1 cellular context compared by ENCODE assay signal in the genomic region with DNA sequence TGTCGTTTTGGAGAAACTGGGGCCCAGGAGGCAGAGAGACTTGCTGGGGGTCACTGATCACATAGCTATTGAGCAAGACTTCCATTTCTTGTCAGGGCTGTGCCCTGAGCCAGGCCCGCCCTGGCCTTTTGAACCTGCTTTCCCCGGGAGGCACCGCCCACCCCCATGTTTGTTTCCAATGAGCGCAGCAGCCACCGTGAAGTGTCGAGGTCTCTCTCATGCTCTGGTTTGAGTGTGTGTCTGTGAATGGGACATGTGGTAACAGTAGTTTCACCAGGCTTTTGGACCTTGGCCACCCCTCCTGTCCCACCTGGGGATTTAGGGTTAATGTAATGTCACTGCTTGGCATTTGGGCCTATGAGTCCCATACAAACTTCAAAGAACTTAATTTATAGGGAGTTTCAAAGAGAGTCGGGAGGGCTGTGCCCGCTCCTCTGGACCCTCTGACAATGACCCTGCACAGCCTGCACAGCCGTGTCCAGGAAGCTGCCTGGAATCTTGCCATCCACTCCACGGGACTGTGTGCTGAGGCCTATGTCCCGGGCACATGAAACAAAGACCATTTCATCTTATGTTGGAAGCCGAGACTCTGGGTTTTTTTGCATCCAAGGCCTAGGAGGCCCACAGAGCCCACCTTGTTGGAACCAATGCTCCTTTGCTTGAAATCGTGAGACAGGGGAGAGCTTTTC.
TF ChIP-seq lines count a peak whose summit lies in the region.

No MANE protein-coding gene starts in this region.

TF ChIP-seq in HepG2, 621 proteins besides CTCF, POLR2A, EP300 and RAD21 (continued from another document):
- TF ChIP-seq ZNF710 (CRISPR knock-in tag; IDR thresholded peaks at IDR 0.05; ENCODE audit: borderline replicate concordance) (no peak), CREB1 (IDR thresholded peaks at IDR 0.05) (no peak), CREB1 (CRISPR knock-in tag; IDR thresholded peaks at IDR 0.05) (no peak), TCF7L2 (IDR thresholded peaks at IDR 0.05; ENCODE audit: low read depth, low read length) (0 out of 2 replicates have a peak, but pooled peaks have one; percentile 15), SAP130 (CRISPR knock-in tag; IDR thresholded peaks at IDR 0.05; ENCODE audit: low read depth) (peak; percentile 51), NONO (IDR thresholded peaks at IDR 0.05) (no peak), NONO (CRISPR knock-in tag; conservative IDR thresholded peaks at IDR 0.05) (0 out of 2 replicates have a peak, but pooled peaks have one; percentile 38), ZNF230 (CRISPR knock-in tag; IDR thresholded peaks at IDR 0.05) (no peak), ZFY (CRISPR knock-in tag; IDR thresholded peaks at IDR 0.05) (peak; percentile 59; the same call in 1 of the 2 replicates), ZNF564 (CRISPR knock-in tag; IDR thresholded peaks at IDR 0.05) (no peak), TBX2 (CRISPR knock-in tag; IDR thresholded peaks at IDR 0.05; ENCODE audit: borderline replicate concordance) (peak; percentile 59), NR2F6 (IDR thresholded peaks at IDR 0.05) (no peak), NR2F6 (CRISPR knock-in tag; IDR thresholded peaks at IDR 0.05) (peak; percentile 54; the same call in 1 of the 2 replicates), ZNF619 (CRISPR knock-in tag; IDR thresholded peaks at IDR 0.05) (no peak), ZNF432 (CRISPR knock-in tag; IDR thresholded peaks at IDR 0.05; ENCODE audit: borderline replicate concordance) (no peak), ZNF768 (CRISPR knock-in tag; IDR thresholded peaks at IDR 0.05) (no peak), ZBTB21 (CRISPR knock-in tag; IDR thresholded peaks at IDR 0.05) (no peak), ZNF225 (CRISPR knock-in tag; IDR thresholded peaks at IDR 0.05) (no peak), ZKSCAN5 (CRISPR knock-in tag; IDR thresholded peaks at IDR 0.05) (no peak), CEBPB (IDR thresholded peaks at IDR 0.05; ENCODE audit: borderline replicate concordance, low read depth, low read length) (peak; percentile 90), ZZZ3 (CRISPR knock-in tag; IDR thresholded peaks at IDR 0.05; ENCODE audit: borderline replicate concordance) (no peak), SP2 (CRISPR knock-in tag; IDR thresholded peaks at IDR 0.05) (peak; percentile 56; the same call in 1 of the 2 replicates), TCF7 (IDR thresholded peaks at IDR 0.05; ENCODE audit: low read depth) (peak; percentile 39; the same call in 1 of the 2 replicates), HMG20A (CRISPR knock-in tag; IDR thresholded peaks at IDR 0.05; ENCODE audit: borderline replicate concordance) (no peak), ZNF335 (CRISPR knock-in tag; IDR thresholded peaks at IDR 0.05) (no peak), MYC (CRISPR knock-in tag; IDR thresholded peaks at IDR 0.05; ENCODE audit: borderline replicate concordance) (0 out of 2 replicates have a peak, but pooled peaks have one; percentile 43), POLR2G (IDR thresholded peaks at IDR 0.05; ENCODE audit: low read depth, low read length) (no peak), XRCC5 (optimal IDR thresholded peaks at IDR 0.05; ENCODE audit: low read length) (peak; percentile 46), ZNF614 (CRISPR knock-in tag; IDR thresholded peaks at IDR 0.05; ENCODE audit: borderline replicate concordance) (no peak), RFX3 (CRISPR knock-in tag; IDR thresholded peaks at IDR 0.05) (no peak), MXD4 (CRISPR knock-in tag; IDR thresholded peaks at IDR 0.05) (peak; percentile 32; the same call in 1 of the 2 replicates), ATAD3A (CRISPR knock-in tag; IDR thresholded peaks at IDR 0.05) (no peak)
- TF ChIP-seq, protein P1, sequence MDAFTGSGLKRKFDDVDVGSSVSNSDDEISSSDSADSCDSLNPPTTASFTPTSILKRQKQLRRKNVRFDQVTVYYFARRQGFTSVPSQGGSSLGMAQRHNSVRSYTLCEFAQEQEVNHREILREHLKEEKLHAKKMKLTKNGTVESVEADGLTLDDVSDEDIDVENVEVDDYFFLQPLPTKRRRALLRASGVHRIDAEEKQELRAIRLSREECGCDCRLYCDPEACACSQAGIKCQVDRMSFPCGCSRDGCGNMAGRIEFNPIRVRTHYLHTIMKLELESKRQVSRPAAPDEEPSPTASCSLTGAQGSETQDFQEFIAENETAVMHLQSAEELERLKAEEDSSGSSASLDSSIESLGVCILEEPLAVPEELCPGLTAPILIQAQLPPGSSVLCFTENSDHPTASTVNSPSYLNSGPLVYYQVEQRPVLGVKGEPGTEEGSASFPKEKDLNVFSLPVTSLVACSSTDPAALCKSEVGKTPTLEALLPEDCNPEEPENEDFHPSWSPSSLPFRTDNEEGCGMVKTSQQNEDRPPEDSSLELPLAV (CRISPR knock-in tag; conservative IDR thresholded peaks at IDR 0.05; ENCODE audit: low read depth), result no peak
- TF ChIP-seq, protein P2, sequence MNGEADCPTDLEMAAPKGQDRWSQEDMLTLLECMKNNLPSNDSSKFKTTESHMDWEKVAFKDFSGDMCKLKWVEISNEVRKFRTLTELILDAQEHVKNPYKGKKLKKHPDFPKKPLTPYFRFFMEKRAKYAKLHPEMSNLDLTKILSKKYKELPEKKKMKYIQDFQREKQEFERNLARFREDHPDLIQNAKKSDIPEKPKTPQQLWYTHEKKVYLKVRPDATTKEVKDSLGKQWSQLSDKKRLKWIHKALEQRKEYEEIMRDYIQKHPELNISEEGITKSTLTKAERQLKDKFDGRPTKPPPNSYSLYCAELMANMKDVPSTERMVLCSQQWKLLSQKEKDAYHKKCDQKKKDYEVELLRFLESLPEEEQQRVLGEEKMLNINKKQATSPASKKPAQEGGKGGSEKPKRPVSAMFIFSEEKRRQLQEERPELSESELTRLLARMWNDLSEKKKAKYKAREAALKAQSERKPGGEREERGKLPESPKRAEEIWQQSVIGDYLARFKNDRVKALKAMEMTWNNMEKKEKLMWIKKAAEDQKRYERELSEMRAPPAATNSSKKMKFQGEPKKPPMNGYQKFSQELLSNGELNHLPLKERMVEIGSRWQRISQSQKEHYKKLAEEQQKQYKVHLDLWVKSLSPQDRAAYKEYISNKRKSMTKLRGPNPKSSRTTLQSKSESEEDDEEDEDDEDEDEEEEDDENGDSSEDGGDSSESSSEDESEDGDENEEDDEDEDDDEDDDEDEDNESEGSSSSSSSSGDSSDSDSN (CRISPR knock-in tag; IDR thresholded peaks at IDR 0.05), result no peak
- TF ChIP-seq, protein P3, sequence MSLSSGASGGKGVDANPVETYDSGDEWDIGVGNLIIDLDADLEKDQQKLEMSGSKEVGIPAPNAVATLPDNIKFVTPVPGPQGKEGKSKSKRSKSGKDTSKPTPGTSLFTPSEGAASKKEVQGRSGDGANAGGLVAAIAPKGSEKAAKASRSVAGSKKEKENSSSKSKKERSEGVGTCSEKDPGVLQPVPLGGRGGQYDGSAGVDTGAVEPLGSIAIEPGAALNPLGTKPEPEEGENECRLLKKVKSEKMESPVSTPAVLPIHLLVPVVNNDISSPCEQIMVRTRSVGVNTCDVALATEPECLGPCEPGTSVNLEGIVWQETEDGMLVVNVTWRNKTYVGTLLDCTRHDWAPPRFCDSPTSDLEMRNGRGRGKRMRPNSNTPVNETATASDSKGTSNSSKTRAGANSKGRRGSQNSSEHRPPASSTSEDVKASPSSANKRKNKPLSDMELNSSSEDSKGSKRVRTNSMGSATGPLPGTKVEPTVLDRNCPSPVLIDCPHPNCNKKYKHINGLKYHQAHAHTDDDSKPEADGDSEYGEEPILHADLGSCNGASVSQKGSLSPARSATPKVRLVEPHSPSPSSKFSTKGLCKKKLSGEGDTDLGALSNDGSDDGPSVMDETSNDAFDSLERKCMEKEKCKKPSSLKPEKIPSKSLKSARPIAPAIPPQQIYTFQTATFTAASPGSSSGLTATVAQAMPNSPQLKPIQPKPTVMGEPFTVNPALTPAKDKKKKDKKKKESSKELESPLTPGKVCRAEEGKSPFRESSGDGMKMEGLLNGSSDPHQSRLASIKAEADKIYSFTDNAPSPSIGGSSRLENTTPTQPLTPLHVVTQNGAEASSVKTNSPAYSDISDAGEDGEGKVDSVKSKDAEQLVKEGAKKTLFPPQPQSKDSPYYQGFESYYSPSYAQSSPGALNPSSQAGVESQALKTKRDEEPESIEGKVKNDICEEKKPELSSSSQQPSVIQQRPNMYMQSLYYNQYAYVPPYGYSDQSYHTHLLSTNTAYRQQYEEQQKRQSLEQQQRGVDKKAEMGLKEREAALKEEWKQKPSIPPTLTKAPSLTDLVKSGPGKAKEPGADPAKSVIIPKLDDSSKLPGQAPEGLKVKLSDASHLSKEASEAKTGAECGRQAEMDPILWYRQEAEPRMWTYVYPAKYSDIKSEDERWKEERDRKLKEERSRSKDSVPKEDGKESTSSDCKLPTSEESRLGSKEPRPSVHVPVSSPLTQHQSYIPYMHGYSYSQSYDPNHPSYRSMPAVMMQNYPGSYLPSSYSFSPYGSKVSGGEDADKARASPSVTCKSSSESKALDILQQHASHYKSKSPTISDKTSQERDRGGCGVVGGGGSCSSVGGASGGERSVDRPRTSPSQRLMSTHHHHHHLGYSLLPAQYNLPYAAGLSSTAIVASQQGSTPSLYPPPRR (CRISPR knock-in tag; IDR thresholded peaks at IDR 0.05; ENCODE audit: borderline replicate concordance), result no peak
